ENCODE assay signal across 15 cellular contexts in the genomic region with DNA sequence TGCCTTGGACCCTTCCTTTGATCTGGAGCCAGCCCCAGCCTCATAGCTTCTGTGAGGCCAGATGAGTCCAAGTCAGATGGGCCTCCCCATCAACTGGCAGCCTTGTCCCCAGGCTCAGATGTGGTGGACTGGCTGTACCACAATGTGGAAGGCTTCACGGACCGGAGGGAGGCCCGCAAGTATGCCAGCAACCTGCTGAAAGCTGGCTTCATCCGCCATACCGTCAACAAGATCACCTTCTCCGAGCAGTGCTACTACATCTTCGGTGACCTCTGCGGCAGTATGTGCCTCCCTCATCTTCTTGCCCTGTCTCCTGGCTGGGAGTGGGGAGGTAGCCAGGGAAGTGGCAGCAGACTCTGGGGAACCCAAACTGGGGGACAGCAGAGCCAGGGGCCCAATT.
"Had no signal": no experiment of that assay in that cellular context is flagged by ENCODE, and none has a peak within 500 bp of the region (broad histone marks: within the 10 kb centered on the region; RNA-seq: fewer than 3 reads in every experiment).

No MANE protein-coding gene starts in this region.

- H3K36me3 Mint-ChIP-seq: activated naive CD8-positive, alpha-beta T cell had no signal

- DNase-seq: activated CD4-positive, alpha-beta T cell treated with anti-CD3 and anti-CD28 coated beads, Interleukin-2, amount 10 ng/mL, durations not matched to agents 24 days and 14 days; left lung; pancreas; SK-N-SH; stimulated activated CD4-positive, alpha-beta T cell treated with anti-CD3 and anti-CD28 coated beads, Interleukin-1b, Interleukin-23, amount 100 ng/mL, for 48 hours; stimulated activated naive B cell treated with anti-CD40 and anti-IgM and Interleukin-4, amounts not matched to agents 10 μg/mL and 1 μg/mL and 100 μg/mL, for 72 hours; substantia nigra; transverse colon had no signal

- H3K27ac Mint-ChIP-seq: activated CD4-positive, alpha-beta T cell treated with anti-CD3 and anti-CD28 coated beads, Interleukin-2, amount 10 ng/mL, durations not matched to agents 24 days and 14 days; activated naive CD8-positive, alpha-beta T cell; memory B cell; stimulated activated naive B cell treated with anti-CD40 and anti-IgM and Interleukin-4, amounts not matched to agents 10 μg/mL and 1 μg/mL and 100 μg/mL, for 72 hours; T-helper 1 cell treated with Interleukin-12 subunit alpha and Interleukin-12 subunit beta and Interleukin-4 antibody, amounts not matched to agents 30 μg/mL and 1 μg/mL, for 36 hours; WTC11 had no signal

- H3K9ac ChIP-seq: SK-N-SH had no signal

- H3K27me3 ChIP-seq: breast epithelium, foreskin keratinocyte, left lung, pancreas, transverse colon had no signal

- H3K4me2 ChIP-seq: SK-N-SH had no signal

- H3K4me1 ChIP-seq: breast epithelium, left lung, pancreas, transverse colon had no signal

- H3K4me3 ChIP-seq: breast epithelium, left lung, pancreas, transverse colon had no signal

- H3K9me3 Mint-ChIP-seq: activated CD4-positive, alpha-beta T cell treated with anti-CD3 and anti-CD28 coated beads, Interleukin-2, amount 10 ng/mL, durations not matched to agents 24 days and 14 days; memory B cell; stimulated activated naive B cell treated with anti-CD40 and anti-IgM and Interleukin-4, amounts not matched to agents 10 μg/mL and 1 μg/mL and 100 μg/mL, for 72 hours; T-helper 1 cell treated with Interleukin-12 subunit alpha and Interleukin-12 subunit beta and Interleukin-4 antibody, amounts not matched to agents 30 μg/mL and 1 μg/mL, for 36 hours; WTC11 had no signal

- H3K9me3 ChIP-seq: breast epithelium, left lung, pancreas, SK-N-SH, transverse colon had no signal

- H3K4me3 Mint-ChIP-seq: activated CD4-positive, alpha-beta T cell treated with anti-CD3 and anti-CD28 coated beads, Interleukin-2, amount 10 ng/mL, durations not matched to agents 24 days and 14 days; activated naive CD8-positive, alpha-beta T cell; memory B cell; stimulated activated naive B cell treated with anti-CD40 and anti-IgM and Interleukin-4, amounts not matched to agents 10 μg/mL and 1 μg/mL and 100 μg/mL, for 72 hours; T-helper 1 cell treated with Interleukin-12 subunit alpha and Interleukin-12 subunit beta and Interleukin-4 antibody, amounts not matched to agents 30 μg/mL and 1 μg/mL, for 36 hours; WTC11 had no signal

- H3K27ac ChIP-seq: breast epithelium, foreskin keratinocyte, left lung, pancreas had no signal

- H3K27me3 Mint-ChIP-seq: activated CD4-positive, alpha-beta T cell treated with anti-CD3 and anti-CD28 coated beads, Interleukin-2, amount 10 ng/mL, durations not matched to agents 24 days and 14 days; activated naive CD8-positive, alpha-beta T cell; memory B cell; stimulated activated naive B cell treated with anti-CD40 and anti-IgM and Interleukin-4, amounts not matched to agents 10 μg/mL and 1 μg/mL and 100 μg/mL, for 72 hours had no signal

- H3K4me1 Mint-ChIP-seq: WTC11 had no signal

- ATAC-seq: esophagus mucosa; stimulated activated naive B cell treated with anti-CD40 and anti-IgM and Interleukin-4, amounts not matched to agents 10 μg/mL and 1 μg/mL and 100 μg/mL, for 72 hours; WTC11 had no signal
